ENCODE assay signal across 1 cellular context in the genomic region with DNA sequence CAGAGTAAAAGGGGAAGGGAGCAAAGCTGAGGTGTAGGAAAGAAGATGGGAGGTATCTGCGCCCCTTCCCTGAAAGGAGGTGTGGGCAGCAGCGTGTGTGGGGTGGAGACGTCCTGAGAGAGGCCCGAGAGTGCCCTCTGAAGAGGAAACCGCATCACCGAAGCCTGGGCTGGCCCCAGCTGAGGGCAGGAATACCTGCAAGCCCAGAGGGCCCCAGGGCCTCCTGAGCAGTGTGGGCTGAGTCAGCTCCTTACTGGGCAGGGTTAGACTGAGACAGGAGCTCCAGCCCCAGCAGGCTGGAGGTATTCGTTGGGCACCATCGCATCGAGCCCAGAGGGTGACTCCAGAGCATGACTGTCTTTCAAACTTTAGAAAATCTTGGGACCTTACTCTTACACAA.
TF ChIP-seq lines count a peak whose summit lies in the region.

No MANE protein-coding gene starts in this region.

TF ChIP-seq in GM23338, 12 proteins besides CTCF, POLR2A, EP300 and RAD21 (continued from another document):
- TF ChIP-seq, protein P1, sequence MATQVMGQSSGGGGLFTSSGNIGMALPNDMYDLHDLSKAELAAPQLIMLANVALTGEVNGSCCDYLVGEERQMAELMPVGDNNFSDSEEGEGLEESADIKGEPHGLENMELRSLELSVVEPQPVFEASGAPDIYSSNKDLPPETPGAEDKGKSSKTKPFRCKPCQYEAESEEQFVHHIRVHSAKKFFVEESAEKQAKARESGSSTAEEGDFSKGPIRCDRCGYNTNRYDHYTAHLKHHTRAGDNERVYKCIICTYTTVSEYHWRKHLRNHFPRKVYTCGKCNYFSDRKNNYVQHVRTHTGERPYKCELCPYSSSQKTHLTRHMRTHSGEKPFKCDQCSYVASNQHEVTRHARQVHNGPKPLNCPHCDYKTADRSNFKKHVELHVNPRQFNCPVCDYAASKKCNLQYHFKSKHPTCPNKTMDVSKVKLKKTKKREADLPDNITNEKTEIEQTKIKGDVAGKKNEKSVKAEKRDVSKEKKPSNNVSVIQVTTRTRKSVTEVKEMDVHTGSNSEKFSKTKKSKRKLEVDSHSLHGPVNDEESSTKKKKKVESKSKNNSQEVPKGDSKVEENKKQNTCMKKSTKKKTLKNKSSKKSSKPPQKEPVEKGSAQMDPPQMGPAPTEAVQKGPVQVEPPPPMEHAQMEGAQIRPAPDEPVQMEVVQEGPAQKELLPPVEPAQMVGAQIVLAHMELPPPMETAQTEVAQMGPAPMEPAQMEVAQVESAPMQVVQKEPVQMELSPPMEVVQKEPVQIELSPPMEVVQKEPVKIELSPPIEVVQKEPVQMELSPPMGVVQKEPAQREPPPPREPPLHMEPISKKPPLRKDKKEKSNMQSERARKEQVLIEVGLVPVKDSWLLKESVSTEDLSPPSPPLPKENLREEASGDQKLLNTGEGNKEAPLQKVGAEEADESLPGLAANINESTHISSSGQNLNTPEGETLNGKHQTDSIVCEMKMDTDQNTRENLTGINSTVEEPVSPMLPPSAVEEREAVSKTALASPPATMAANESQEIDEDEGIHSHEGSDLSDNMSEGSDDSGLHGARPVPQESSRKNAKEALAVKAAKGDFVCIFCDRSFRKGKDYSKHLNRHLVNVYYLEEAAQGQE (IDR thresholded peaks at IDR 0.05; ENCODE audit: unreplicated experiment) = no peak
- TF ChIP-seq ZNF331 (CRISPR knock-in tag; IDR thresholded peaks at IDR 0.05; ENCODE audit: low read depth) (no peak), ZNF114 (CRISPR knock-in tag; IDR thresholded peaks at IDR 0.05) (no peak), EZH2 (IDR thresholded peaks at IDR 0.05; ENCODE audit: low read depth, unreplicated experiment) (no peak), NANOG (IDR thresholded peaks at IDR 0.05; ENCODE audit: borderline replicate concordance) (no peak), EZH2phosphoT487 (IDR thresholded peaks at IDR 0.05; ENCODE audit: unreplicated experiment) (no peak), CREB1 (CRISPR knock-in tag; IDR thresholded peaks at IDR 0.05; ENCODE audit: low read depth) (no peak), POLR2AphosphoS5 (IDR thresholded peaks at IDR 0.05; ENCODE audit: low read depth) (no peak), STAT1 (IDR thresholded peaks at IDR 0.05; ENCODE audit: unreplicated experiment) (no peak)
- TF ChIP-seq, protein P2, sequence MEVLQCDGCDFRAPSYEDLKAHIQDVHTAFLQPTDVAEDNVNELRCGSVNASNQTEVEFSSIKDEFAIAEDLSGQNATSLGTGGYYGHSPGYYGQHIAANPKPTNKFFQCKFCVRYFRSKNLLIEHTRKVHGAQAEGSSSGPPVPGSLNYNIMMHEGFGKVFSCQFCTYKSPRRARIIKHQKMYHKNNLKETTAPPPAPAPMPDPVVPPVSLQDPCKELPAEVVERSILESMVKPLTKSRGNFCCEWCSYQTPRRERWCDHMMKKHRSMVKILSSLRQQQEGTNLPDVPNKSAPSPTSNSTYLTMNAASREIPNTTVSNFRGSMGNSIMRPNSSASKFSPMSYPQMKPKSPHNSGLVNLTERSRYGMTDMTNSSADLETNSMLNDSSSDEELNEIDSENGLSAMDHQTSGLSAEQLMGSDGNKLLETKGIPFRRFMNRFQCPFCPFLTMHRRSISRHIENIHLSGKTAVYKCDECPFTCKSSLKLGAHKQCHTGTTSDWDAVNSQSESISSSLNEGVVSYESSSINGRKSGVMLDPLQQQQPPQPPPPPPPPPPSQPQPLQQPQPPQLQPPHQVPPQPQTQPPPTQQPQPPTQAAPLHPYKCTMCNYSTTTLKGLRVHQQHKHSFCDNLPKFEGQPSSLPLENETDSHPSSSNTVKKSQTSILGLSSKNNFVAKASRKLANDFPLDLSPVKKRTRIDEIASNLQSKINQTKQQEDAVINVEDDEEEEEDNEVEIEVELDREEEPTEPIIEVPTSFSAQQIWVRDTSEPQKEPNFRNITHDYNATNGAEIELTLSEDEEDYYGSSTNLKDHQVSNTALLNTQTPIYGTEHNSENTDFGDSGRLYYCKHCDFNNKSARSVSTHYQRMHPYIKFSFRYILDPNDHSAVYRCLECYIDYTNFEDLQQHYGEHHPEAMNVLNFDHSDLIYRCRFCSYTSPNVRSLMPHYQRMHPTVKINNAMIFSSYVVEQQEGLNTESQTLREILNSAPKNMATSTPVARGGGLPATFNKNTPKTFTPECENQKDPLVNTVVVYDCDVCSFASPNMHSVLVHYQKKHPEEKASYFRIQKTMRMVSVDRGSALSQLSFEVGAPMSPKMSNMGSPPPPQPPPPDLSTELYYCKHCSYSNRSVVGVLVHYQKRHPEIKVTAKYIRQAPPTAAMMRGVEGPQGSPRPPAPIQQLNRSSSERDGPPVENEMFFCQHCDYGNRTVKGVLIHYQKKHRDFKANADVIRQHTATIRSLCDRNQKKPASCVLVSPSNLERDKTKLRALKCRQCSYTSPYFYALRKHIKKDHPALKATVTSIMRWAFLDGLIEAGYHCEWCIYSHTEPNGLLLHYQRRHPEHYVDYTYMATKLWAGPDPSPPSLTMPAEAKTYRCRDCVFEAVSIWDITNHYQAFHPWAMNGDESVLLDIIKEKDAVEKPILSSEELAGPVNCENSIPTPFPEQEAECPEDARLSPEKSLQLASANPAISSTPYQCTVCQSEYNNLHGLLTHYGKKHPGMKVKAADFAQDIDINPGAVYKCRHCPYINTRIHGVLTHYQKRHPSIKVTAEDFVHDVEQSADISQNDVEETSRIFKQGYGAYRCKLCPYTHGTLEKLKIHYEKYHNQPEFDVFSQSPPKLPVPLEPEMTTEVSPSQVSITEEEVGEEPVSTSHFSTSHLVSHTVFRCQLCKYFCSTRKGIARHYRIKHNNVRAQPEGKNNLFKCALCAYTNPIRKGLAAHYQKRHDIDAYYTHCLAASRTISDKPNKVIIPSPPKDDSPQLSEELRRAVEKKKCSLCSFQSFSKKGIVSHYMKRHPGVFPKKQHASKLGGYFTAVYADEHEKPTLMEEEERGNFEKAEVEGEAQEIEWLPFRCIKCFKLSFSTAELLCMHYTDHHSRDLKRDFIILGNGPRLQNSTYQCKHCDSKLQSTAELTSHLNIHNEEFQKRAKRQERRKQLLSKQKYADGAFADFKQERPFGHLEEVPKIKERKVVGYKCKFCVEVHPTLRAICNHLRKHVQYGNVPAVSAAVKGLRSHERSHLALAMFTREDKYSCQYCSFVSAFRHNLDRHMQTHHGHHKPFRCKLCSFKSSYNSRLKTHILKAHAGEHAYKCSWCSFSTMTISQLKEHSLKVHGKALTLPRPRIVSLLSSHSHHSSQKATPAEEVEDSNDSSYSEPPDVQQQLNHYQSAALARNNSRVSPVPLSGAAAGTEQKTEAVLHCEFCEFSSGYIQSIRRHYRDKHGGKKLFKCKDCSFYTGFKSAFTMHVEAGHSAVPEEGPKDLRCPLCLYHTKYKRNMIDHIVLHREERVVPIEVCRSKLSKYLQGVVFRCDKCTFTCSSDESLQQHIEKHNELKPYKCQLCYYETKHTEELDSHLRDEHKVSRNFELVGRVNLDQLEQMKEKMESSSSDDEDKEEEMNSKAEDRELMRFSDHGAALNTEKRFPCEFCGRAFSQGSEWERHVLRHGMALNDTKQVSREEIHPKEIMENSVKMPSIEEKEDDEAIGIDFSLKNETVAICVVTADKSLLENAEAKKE (CRISPR knock-in tag; IDR thresholded peaks at IDR 0.05) = no peak
- TF ChIP-seq, protein P3, sequence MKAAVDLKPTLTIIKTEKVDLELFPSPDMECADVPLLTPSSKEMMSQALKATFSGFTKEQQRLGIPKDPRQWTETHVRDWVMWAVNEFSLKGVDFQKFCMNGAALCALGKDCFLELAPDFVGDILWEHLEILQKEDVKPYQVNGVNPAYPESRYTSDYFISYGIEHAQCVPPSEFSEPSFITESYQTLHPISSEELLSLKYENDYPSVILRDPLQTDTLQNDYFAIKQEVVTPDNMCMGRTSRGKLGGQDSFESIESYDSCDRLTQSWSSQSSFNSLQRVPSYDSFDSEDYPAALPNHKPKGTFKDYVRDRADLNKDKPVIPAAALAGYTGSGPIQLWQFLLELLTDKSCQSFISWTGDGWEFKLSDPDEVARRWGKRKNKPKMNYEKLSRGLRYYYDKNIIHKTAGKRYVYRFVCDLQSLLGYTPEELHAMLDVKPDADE (IDR thresholded peaks at IDR 0.05) = no peak
